Comparison of ENCODE assay signal across 7 cellular contexts in the genomic region with DNA sequence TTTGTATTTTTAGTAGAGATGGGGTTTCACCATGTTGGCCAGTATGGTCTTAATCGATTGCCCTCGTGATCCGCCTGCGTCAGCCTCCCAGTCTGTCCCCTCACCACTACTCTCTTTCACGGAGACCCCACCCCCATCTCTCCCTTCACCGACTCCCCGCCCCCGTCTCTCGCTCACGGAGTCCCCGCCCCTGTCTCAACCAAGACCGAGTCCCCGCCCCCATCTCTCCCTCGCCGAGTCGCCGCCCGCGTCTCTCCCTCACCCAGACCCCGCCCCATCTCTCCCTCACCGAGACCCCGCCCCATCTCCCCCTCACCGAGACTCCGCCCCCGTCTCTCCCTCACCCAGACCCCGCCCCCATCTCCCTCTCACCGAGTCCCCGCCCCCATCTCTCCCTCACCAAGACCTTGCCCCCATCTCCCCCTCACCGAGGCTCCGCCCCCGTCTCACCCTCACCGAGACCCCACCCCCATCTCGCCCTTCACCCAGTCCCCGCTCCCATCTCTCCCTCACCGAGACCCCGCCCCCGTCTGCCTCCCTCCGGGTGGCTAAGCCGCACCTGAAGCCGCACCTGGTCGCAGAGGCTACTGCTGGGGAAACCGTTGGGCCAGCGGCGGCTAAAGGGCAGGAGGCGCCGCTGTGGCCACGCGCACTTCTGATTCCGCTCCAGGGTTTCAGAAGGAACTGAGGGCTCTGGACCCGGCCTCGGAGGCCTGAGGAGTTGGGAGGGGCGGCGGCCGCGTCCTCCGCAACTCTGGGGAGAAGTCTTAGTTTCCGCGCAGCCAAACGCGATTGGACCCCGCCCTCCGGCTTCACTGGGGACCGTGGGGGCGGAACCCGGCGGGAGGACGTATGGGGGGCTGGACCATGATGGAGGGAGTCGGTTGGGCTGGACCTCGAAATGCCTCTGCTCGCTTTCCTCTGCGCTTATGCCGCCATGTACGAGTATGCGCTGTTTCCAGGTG. TPM values are rescaled to one million over a fixed set of nuclear protein-coding genes. Genes with fewer than 3 reads are reported as not detected.
A peak's percentile ranks its signal among the peaks of the same experiment; 100 is the strongest.
DNase-seq lines count a peak whose midpoint lies in the region; ATAC-seq, FAIRE-seq and TF ChIP-seq lines count a peak whose summit lies in the region.

No MANE protein-coding gene starts in this region.

- H3K4me3 ChIP-seq in WI38 (ENCODE audit: low read depth, low read length): peak overlapping the region; percentile 77
- H3K4me3 ChIP-seq in bronchial epithelial cell (ENCODE audit: low read depth, low read length): peak overlapping the region; percentile 62
- peak overlapping the region; percentile 46 to 51 for H3K4me3 ChIP-seq in small intestine (ENCODE audit: low read depth in 1 of 2, low read length in 2 of 2)

- FAIRE-seq in bronchial epithelial cell (lab: Jason Lieb, UNC) (no peak), small intestine (lab: Jason Lieb, UNC) (no peak)

- DNase-seq in NCI-H2171 (lab: John Stamatoyannopoulos, UW): peak; percentile 96
- peak; percentile 88 for DNase-seq in bronchial epithelial cell (ENCODE audit: low read depth)
- peak; percentile 88 for DNase-seq in iPS-NIHi11 (ENCODE audit: low spot score)
- peak; percentile 98 for DNase-seq in small intestine

- H3K27ac ChIP-seq in small intestine (ENCODE audit: low read depth in 1 of 2, low read length in 1 of 2): peak overlapping the region; percentile 91 to 99

- no peaks in the 10 kb centered on the region for H3K9me3 ChIP-seq in small intestine (ENCODE audit: control insufficient read depth, low read depth)

- H3K36me3 ChIP-seq in bronchial epithelial cell (ENCODE audit: control insufficient read depth, insufficient read depth, low read length): no peaks in the 10 kb centered on the region
- H3K36me3 ChIP-seq in small intestine (ENCODE audit: control insufficient read depth in 2 of 2, insufficient read depth in 2 of 2, low read length in 2 of 2): no peaks in the 10 kb centered on the region

- TF ChIP-seq CTCF in WI38 (IDR thresholded peaks at IDR 0.05; ENCODE audit: low read depth, low read length) (no peak), bronchial epithelial cell (IDR thresholded peaks at IDR 0.05; ENCODE audit: insufficient read depth, low read length, severe bottlenecking) (no peak)

- ATAC-seq in GM18517 (IDR thresholded peaks at IDR 0.05; ENCODE audit: unreplicated experiment) (peak; percentile 57), HG03039 (IDR thresholded peaks at IDR 0.05; ENCODE audit: unreplicated experiment) (peak; percentile 60)

- no peaks in the 10 kb centered on the region for H3K27me3 ChIP-seq in bronchial epithelial cell (ENCODE audit: control insufficient read depth, insufficient read depth, low read length)
- no peaks in the 10 kb centered on the region for H3K27me3 ChIP-seq in small intestine (ENCODE audit: control insufficient read depth in 2 of 2, insufficient read depth in 2 of 2, low read length in 2 of 2)

- H3K4me1 ChIP-seq in small intestine (ENCODE audit: control insufficient read depth in 2 of 2, insufficient read depth in 1 of 2, low read depth in 1 of 2, low read length in 1 of 2): no peaks in the 10 kb centered on the region

- WGBS in small intestine, 3 donors: 1 to 3% (median 2%) methylated on average over 65 to 74 of the region's 74 CpGs

RNA-seq across cellular contexts. Expression of a gene that starts 17.1 kb away (rescaled TPM):
- 3.7 and 12.3 TPM in 2 replicates for total RNA-seq in bronchial epithelial cell
- polyA plus RNA-seq in small intestine: 1 to 10 TPM; 2.2 to 3.1 (median 2.5) TPM

RNA-seq across cellular contexts. Expression of a gene that starts 33.2 kb away (rescaled TPM):
- total RNA-seq in bronchial epithelial cell: 4.5 and 7.8 TPM in 2 replicates
- polyA plus RNA-seq in small intestine: 10 to 100 TPM; 17.1 to 36.5 (median 27.0) TPM

RNA-seq across cellular contexts. Expression of a gene that starts 42.1 kb away (rescaled TPM):
- 260 and 314 TPM in 2 replicates for total RNA-seq in bronchial epithelial cell
- 1,000 to 10,000 TPM in 1 of 3 donors, 100 to 1,000 TPM in 2; 606 to 1,357 (median 909) TPM for polyA plus RNA-seq in small intestine

RNA-seq across cellular contexts. Expression of a gene that starts 49.5 kb away (rescaled TPM):
- total RNA-seq in bronchial epithelial cell: 61.3 and 80.6 TPM in 2 replicates
- 100 to 1,000 TPM in 1 of 3 donors, 10 to 100 TPM in 2; 74.7 to 109 (median 90.2) TPM for polyA plus RNA-seq in small intestine

Comparison
In these comparisons a context has a peak if more than half of its experiments do, and no peak if none do; other contexts are left out.
1. Peak in every context shown above with its lines: DNase-seq, ATAC-seq, H3K4me3 ChIP-seq and H3K27ac ChIP-seq.